ENCODE assay signal across 22 cellular contexts in genomic region chr9:123933801-123934200, GRCh38.
"Had no signal": no experiment of that assay in that cellular context is flagged by ENCODE, and none has a peak within 500 bp of the region (broad histone marks: within the 10 kb centered on the region; RNA-seq: fewer than 3 reads in every experiment).

No MANE protein-coding gene starts in this region.

- ATAC-seq: heart left ventricle; natural killer cell treated with Interleukin-12 subunit alpha and Interleukin-12 subunit beta and Interleukin-15 and Interleukin-18, amount 100 ng/mL, for 72 hours had no signal

- H3K4me3 Mint-ChIP-seq: activated naive CD8-positive, alpha-beta T cell; activated T-cell treated with anti-CD3 and anti-CD28 coated beads, Interleukin-2, amount 50 U/mL, for 24 hours; natural killer cell treated with Interleukin-12 subunit alpha and Interleukin-12 subunit beta and Interleukin-15 and Interleukin-18, amount 100 ng/mL, for 72 hours had no signal

- H3K27me3 ChIP-seq: adrenal gland, ascending aorta, ovary, spleen, upper lobe of left lung had no signal

- FAIRE-seq: keratinocyte had no signal

- H3K4me1 ChIP-seq: ascending aorta, prostate gland had no signal

- H3K27ac Mint-ChIP-seq: activated naive CD8-positive, alpha-beta T cell; activated T-cell treated with anti-CD3 and anti-CD28 coated beads, Interleukin-2, amount 50 U/mL, for 24 hours; activated T-helper 2 cell treated with anti-CD3 and anti-CD28 coated beads, Interferon-gamma antibody, Interleukin-2, Interleukin-4, amounts not matched to agents 10 μg/mL and 5 μg/mL and 100 μg/mL, durations not matched to agents 14 hours and 24 hours and 36 hours; natural killer cell treated with Interleukin-12 subunit alpha and Interleukin-12 subunit beta and Interleukin-15 and Interleukin-18, amount 100 ng/mL, for 72 hours had no signal

- H3K36me3 Mint-ChIP-seq: natural killer cell treated with Interleukin-12 subunit alpha and Interleukin-12 subunit beta and Interleukin-15 and Interleukin-18, amount 100 ng/mL, for 72 hours had no signal

- H3K9me3 ChIP-seq: adrenal gland, ascending aorta, heart left ventricle, neutrophil, ovary, prostate gland, thoracic aorta had no signal

- H3K4me3 ChIP-seq: adrenal gland, ascending aorta, heart left ventricle, lung, ovary, prostate gland, spleen, thoracic aorta, upper lobe of left lung had no signal

- DNase-seq: activated CD4-positive, alpha-beta T cell treated with anti-CD3 and anti-CD28 coated beads, Interleukin-2, amount 50 U/mL, for 4 hours; activated CD8-positive, alpha-beta memory T cell treated with anti-CD3 and anti-CD28 coated beads, Interleukin-2, amount 50 U/mL, for 4 hours; activated naive CD4-positive, alpha-beta T cell; activated T-cell treated with anti-CD3 and anti-CD28 coated beads, Interleukin-2, amount 50 U/mL, for 24 hours; adrenal gland; cerebellar nuclear complex; heart left ventricle; ovary; spleen; stimulated activated CD4-positive, alpha-beta T cell treated with anti-CD3 and anti-CD28 coated beads, Interleukin-4, amount 100 ng/mL, for 1 hour; stimulated activated naive CD4-positive, alpha-beta T cell; T-helper 9 cell; upper lobe of left lung had no signal

- H3K27ac ChIP-seq: adrenal gland, ascending aorta, heart left ventricle, neutrophil, ovary, prostate gland, spleen, thoracic aorta, upper lobe of left lung had no signal

- H3K36me3 ChIP-seq: adrenal gland, ascending aorta, heart left ventricle, neutrophil, ovary, prostate gland, spleen, thoracic aorta, upper lobe of left lung had no signal
